30 cellular contexts compared by ENCODE assay signal in genomic region chr14:50148799-50149198, GRCh38. TPM values are rescaled to one million over a fixed set of nuclear protein-coding genes. Genes with fewer than 3 reads are reported as not detected.
A peak's percentile ranks its signal among the peaks of the same experiment; 100 is the strongest.
DNase-seq lines count a peak whose midpoint lies in the region; ATAC-seq lines count a peak whose summit lies in the region.
"Had no signal": no experiment of that assay in that cellular context is flagged by ENCODE, and none has a peak within 500 bp of the region (broad histone marks: within the 10 kb centered on the region; RNA-seq: fewer than 3 reads in every experiment).

No MANE protein-coding gene starts in this region.

- H3K27ac ChIP-seq in right cardiac atrium (ENCODE audit: low read length) (no peak overlapping the region), trophoblast cell (ENCODE audit: low read depth, low read length) (no peak overlapping the region)
- H3K27ac ChIP-seq: 22Rv1; A549; BLaER1; BLaER1 treated with 17β-estradiol and CSF1 and Interleukin-3, amounts not matched to agents 10 nM and 100 nM had no signal

- H3K4me1 ChIP-seq in right cardiac atrium (ENCODE audit: control insufficient read depth, insufficient read depth, low read length) (no peaks in the 10 kb centered on the region), trophoblast cell (ENCODE audit: control insufficient read depth in 1 of 2, insufficient read depth in 2 of 2, low read length in 2 of 2) (no peaks in the 10 kb centered on the region)
- H3K4me1 ChIP-seq: Caco-2 had no signal

- H3K27me3 ChIP-seq in right cardiac atrium (ENCODE audit: control insufficient read depth, insufficient read depth) (no peaks in the 10 kb centered on the region), trophoblast cell (ENCODE audit: insufficient read depth, low read length) (no peaks in the 10 kb centered on the region)
- H3K27me3 ChIP-seq: BE2C; BLaER1; BLaER1 treated with 17β-estradiol and CSF1 and Interleukin-3, amounts not matched to agents 10 nM and 100 nM had no signal

- H3K4me3 ChIP-seq in right cardiac atrium (ENCODE audit: low read length) (no peak overlapping the region), trophoblast cell (ENCODE audit: low read depth, low read length) (peak overlapping the region; percentile 28)
- H3K4me3 ChIP-seq: A549; BLaER1; BLaER1 treated with 17β-estradiol and CSF1 and Interleukin-3, amounts not matched to agents 10 nM and 100 nM had no signal

- no peak overlapping the region for H3K18ac ChIP-seq in trophoblast cell (ENCODE audit: low read length)

- no peak overlapping the region for H3K4me2 ChIP-seq in trophoblast cell (ENCODE audit: low read length)
- H3K4me2 ChIP-seq: A549; BLaER1; BLaER1 treated with 17β-estradiol and CSF1 and Interleukin-3, amounts not matched to agents 10 nM and 100 nM had no signal

- no peaks in the 10 kb centered on the region for H3K79me1 ChIP-seq in trophoblast cell (ENCODE audit: low read length)

- no peak overlapping the region for H3K14ac ChIP-seq in trophoblast cell (ENCODE audit: low read length)

- no peak overlapping the region for H2AK5ac ChIP-seq in trophoblast cell (ENCODE audit: low read length)

- H2BK12ac ChIP-seq in trophoblast cell (ENCODE audit: low read length) = no peak overlapping the region

- H3K9me3 ChIP-seq in right cardiac atrium (ENCODE audit: control insufficient read depth, low read length) (no peaks in the 10 kb centered on the region), trophoblast cell (ENCODE audit: insufficient read depth, low read depth, low read length) (no peaks in the 10 kb centered on the region)
- H3K9me3 ChIP-seq: A549; BE2C; BLaER1; BLaER1 treated with 17β-estradiol and CSF1 and Interleukin-3, amounts not matched to agents 10 nM and 100 nM; Caco-2 had no signal

- intact Hi-C loops in Right ventricle myocardium superior (cut with DNase I) = no loop called here
- intact Hi-C loops in left cardiac atrium (cut with DNase I) = no loop called here
- intact Hi-C loops in left ventricle myocardium superior (cut with micrococcal nuclease) = no loop called here
- intact Hi-C loops in right cardiac atrium (cut with DNase I) = no loop called here

- H3K23ac ChIP-seq in trophoblast cell (ENCODE audit: low read length) = no peak overlapping the region

- H3K4ac ChIP-seq in trophoblast cell (ENCODE audit: low read depth, low read length) = no peak overlapping the region

- H2BK5ac ChIP-seq in trophoblast cell (ENCODE audit: low read depth, low read length, poor library complexity) = no peak overlapping the region

- no peaks in the 10 kb centered on the region for H3K79me2 ChIP-seq in trophoblast cell (ENCODE audit: control insufficient read depth, insufficient read depth, low read length, poor library complexity)

- no peak overlapping the region for H2BK120ac ChIP-seq in trophoblast cell (ENCODE audit: insufficient read depth, low read length, poor library complexity)

- H4K8ac ChIP-seq in trophoblast cell (ENCODE audit: low read depth, low read length) = no peak overlapping the region

- ATAC-seq in Right ventricle myocardium superior (ENCODE audit: poor library complexity) (peak; percentile 38), left cardiac atrium (no peak), left ventricle myocardium superior (peak; percentile 61), right cardiac atrium (no peak)
- ATAC-seq: A549; CD8-positive, alpha-beta T cell had no signal

- H3K9ac ChIP-seq in trophoblast cell (ENCODE audit: low read length) = no peak overlapping the region
- H3K9ac ChIP-seq: BLaER1; BLaER1 treated with 17β-estradiol and CSF1 and Interleukin-3, amounts not matched to agents 10 nM and 100 nM had no signal

- DNase-seq in Right ventricle myocardium superior = no peak
- DNase-seq in left cardiac atrium = no peak
- no peak for DNase-seq in left ventricle myocardium superior
- DNase-seq in right cardiac atrium = no peak
- no peak for DNase-seq in trophoblast cell
- no peak for DNase-seq in Ammon's horn (ENCODE audit: low spot score)
- DNase-seq: 8988T; ACHN; AML-193; BE2C; C1 segment of cervical spinal cord; Caco-2; Calu3; CD4-positive, alpha-beta memory T cell; CD4-positive, alpha-beta T cell; CD4-positive, CD25-positive, alpha-beta regulatory T cell; CD8-positive, alpha-beta memory T cell; CD8-positive, alpha-beta T cell; COR-L47; DMS 273 treated with DMSO at 0.1 percent for 48 hours; DMS153; DMS53; DMS79; DMS79 treated with DMSO at 0.1 percent for 48 hours; DND-41; EL had no signal

- no peak overlapping the region for H4K91ac ChIP-seq in trophoblast cell (ENCODE audit: low read depth, low read length)

- H2AFZ ChIP-seq in trophoblast cell (ENCODE audit: insufficient read depth, low read length, poor library complexity) = no peak overlapping the region

- H4K12ac ChIP-seq in trophoblast cell (ENCODE audit: low read depth, low read length) = no peak overlapping the region

- H3K36me3 ChIP-seq in trophoblast cell (ENCODE audit: control insufficient read depth in 1 of 2, insufficient read depth in 2 of 2, low read length in 2 of 2) = peaks cover 11 to 14% of the 10 kb centered on the region in 2 experiments

- 87% methylated on average over 4 of the region's 4 CpGs for WGBS in right cardiac atrium
- no CpG with 5 or more reads among the region's 4 CpGs for WGBS in trophoblast cell (ENCODE audit: extremely low coverage, insufficient coverage, insufficient read length)

RNA-seq across cellular contexts. Expression of gene VCPKMT, which starts 32.4 kb away (rescaled TPM):
- total RNA-seq in Right ventricle myocardium superior (2.5 TPM), left cardiac atrium (1 to 10 TPM; 3.1 to 5.0 TPM), left ventricle myocardium superior (3.0 TPM), right cardiac atrium (1 to 10 TPM; 2.8 to 4.3 (median 3.3) TPM)
- 3.8 TPM for polyA plus RNA-seq in right cardiac atrium
- 15.5 and 17.3 TPM in 2 replicates for polyA plus RNA-seq in trophoblast cell (2013)

Comparison
In these comparisons a context has a peak if more than half of its experiments do, and no peak if none do; other contexts are left out.
1. ATAC-seq: peak in Right ventricle myocardium superior (single experiment) and left ventricle myocardium superior (single experiment); none in left cardiac atrium (0 of 2) and right cardiac atrium (0 of 2).